ENCODE assay signal across 13 cellular contexts in genomic region chr3:52845157-52845556, GRCh38. TPM values are rescaled to one million over a fixed set of nuclear protein-coding genes. Genes with fewer than 3 reads are reported as not detected.
DNase-seq lines count a peak whose midpoint lies in the region; ATAC-seq and TF ChIP-seq lines count a peak whose summit lies in the region.
"Had no signal": no experiment of that assay in that cellular context is flagged by ENCODE, and none has a peak within 500 bp of the region (broad histone marks: within the 10 kb centered on the region; RNA-seq: fewer than 3 reads in every experiment).

No MANE protein-coding gene starts in this region.

- WGBS in IMR-90 (ENCODE audit: extremely low coverage in 2 of 2, insufficient read length in 1 of 2), 2 experiments = no CpG with 5 or more reads among the region's 6 CpGs

- H3K36me3 ChIP-seq in IMR-90 (ENCODE audit: control insufficient read depth, insufficient read depth, low read length) (peaks cover 22% of the 10 kb centered on the region), skeletal muscle tissue (ENCODE audit: control insufficient read depth in 3 of 3, insufficient read depth in 3 of 3, low read length in 3 of 3) (peaks cover 10 to 29% (median 19%) of the 10 kb centered on the region in 3 donors)
- H3K36me3 ChIP-seq: HAP-1 had no signal

- H3K4me1 ChIP-seq in IMR-90 (ENCODE audit: control insufficient read depth, insufficient read depth, low read length) (peaks cover 9% of the 10 kb centered on the region; the same call in 1 of the 2 replicates), skeletal muscle tissue (ENCODE audit: control insufficient read depth in 3 of 3, insufficient read depth in 3 of 3, low read length in 3 of 3) (peaks cover 77 to 98% (median 95%) of the 10 kb centered on the region in 3 donors)
- H3K4me1 ChIP-seq: HAP-1 had no signal

- no peak for TF ChIP-seq RAD21 in IMR-90 (IDR thresholded peaks at IDR 0.05; ENCODE audit: low read length)

- intact Hi-C loops in IMR-90 (cut with micrococcal nuclease) = no loop called here

- no peaks in the 10 kb centered on the region; a peak in 1 of 4 replicates for H3K79me1 ChIP-seq in IMR-90 (ENCODE audit: low read depth in 1 of 2, low read length in 2 of 2)

- H2BK15ac ChIP-seq in IMR-90 (ENCODE audit: low read depth, low read length) = no peak overlapping the region

- peaks cover 52% of the 10 kb centered on the region for H3K4me1 Mint-ChIP-seq in chondrocyte (ENCODE audit: low read depth)

- H3K27me3 Mint-ChIP-seq in chondrocyte (ENCODE audit: low read depth) = no peaks in the 10 kb centered on the region
- H3K27me3 Mint-ChIP-seq: T-cell had no signal

- H3K36me3 Mint-ChIP-seq in chondrocyte (ENCODE audit: low read depth) = peaks cover 12% of the 10 kb centered on the region

- H4K8ac ChIP-seq in IMR-90 (ENCODE audit: low read depth in 2 of 2, low read length in 2 of 2) = no peak overlapping the region

- CTCF ChIA-PET in IMR-90 (lab: Yijun Ruan, JAX) = interaction anchor here (0.5 to 0.7 kb wide), 2 partner anchors 139 to 238 kb away, joined by 3 read pairs; no protein-coding TSS in a partner anchor

- no peak overlapping the region for H2BK5ac ChIP-seq in IMR-90 (ENCODE audit: low read depth, low read length, poor library complexity, severe bottlenecking)

- H3K14ac ChIP-seq in IMR-90 (replicated peaks; ENCODE audit: low read depth, low read length) = no peak overlapping the region

- no peak overlapping the region for H2AFZ ChIP-seq in IMR-90 (replicated peaks; ENCODE audit: low read length, poor library complexity)

- no peak overlapping the region for H2BK20ac ChIP-seq in IMR-90 (ENCODE audit: low read depth, low read length)

- peak overlapping the region; percentile 95 for H3K27ac Mint-ChIP-seq in chondrocyte (ENCODE audit: unreplicated experiment)

- no TSS peak for BruUV-seq in IMR-90 (replicated peaks; lab: Mats Ljungman, UMichigan)

- H2BK120ac ChIP-seq in IMR-90 (ENCODE audit: low read depth, low read length) = no peak overlapping the region

- peaks cover 4% of the 10 kb centered on the region; the same call in 1 of the 2 replicates for H3K9me1 ChIP-seq in IMR-90 (ENCODE audit: insufficient read depth, low read length)

- no peak for TF ChIP-seq POLR2A in IMR-90 (IDR thresholded peaks at IDR 0.05; ENCODE audit: low read depth, low read length)

- H4K5ac ChIP-seq in IMR-90 (ENCODE audit: low read depth, low read length) = no peak overlapping the region

- ATAC-seq in IMR-90 (ENCODE audit: low read depth) = peak; percentile 27; the same call in 1 of the 2 replicates
- no peak for ATAC-seq in GM18861 (IDR thresholded peaks at IDR 0.05; ENCODE audit: unreplicated experiment)
- no peak for ATAC-seq in HG02678 (IDR thresholded peaks at IDR 0.05; ENCODE audit: unreplicated experiment)

- H3K9me3 ChIP-seq in IMR-90 (ENCODE audit: control insufficient read depth, insufficient read depth, low read length) (no peaks in the 10 kb centered on the region), skeletal muscle tissue (ENCODE audit: control insufficient read depth in 3 of 3, low read length in 3 of 3) (no peaks in the 10 kb centered on the region)
- H3K9me3 ChIP-seq: HAP-1 had no signal

- in situ Hi-C loops in IMR-90 (cut with MboI; ENCODE audit: low sequenced_read_pairs) = no loop called here

- no peaks in the 10 kb centered on the region; the same call in 1 of the 2 replicates for H4K20me1 ChIP-seq in IMR-90 (ENCODE audit: insufficient read depth, low read length)

- H3K4me3 Mint-ChIP-seq in chondrocyte (ENCODE audit: unreplicated experiment) = peak overlapping the region; percentile 47
- H3K4me3 Mint-ChIP-seq: T-cell had no signal

- dilution Hi-C loops in IMR-90 (cut with HindIII; ENCODE audit: low sequenced_read_pairs, unreplicated experiment) = no loop called here

- no peak overlapping the region for H2AK5ac ChIP-seq in IMR-90 (ENCODE audit: low read depth, low read length)

- no peak overlapping the region for H3K18ac ChIP-seq in IMR-90 (ENCODE audit: low read depth, low read length)

- no peak overlapping the region for H3K56ac ChIP-seq in IMR-90 (ENCODE audit: extremely low read depth, insufficient read depth, low read length)

- no peak overlapping the region for H3K4me3 ChIP-seq in IMR-90 (ENCODE audit: insufficient read depth, low read depth, low read length)
- H3K4me3 ChIP-seq in skeletal muscle tissue (ENCODE audit: low read length in 3 of 3) = peak overlapping the region; percentile 45 to 54 (median 49)
- H3K4me3 ChIP-seq: HAP-1 had no signal

- H4K91ac ChIP-seq in IMR-90 (ENCODE audit: insufficient read depth, low read depth, low read length) = no peak overlapping the region

- POLR2A ChIA-PET in IMR-90 (lab: Charles Lee; ENCODE audit: unreplicated experiment) = no interaction called here

- H2AK9ac ChIP-seq in IMR-90 (replicated peaks; ENCODE audit: low read depth, low read length, poor library complexity) = no peak overlapping the region

- H3K4me2 ChIP-seq in IMR-90 (ENCODE audit: low read depth, low read length) = no peak overlapping the region

- H3K9me3 Mint-ChIP-seq in chondrocyte (ENCODE audit: low read depth) = no peaks in the 10 kb centered on the region
- H3K9me3 Mint-ChIP-seq: T-cell had no signal

- DNase-seq in IMR-90 (peak; percentile 38), chondrocyte (ENCODE audit: low spot score) (no peak), iris pigment epithelial cell (ENCODE audit: low read depth) (peak; percentile 40), NCI-H2171 (lab: John Stamatoyannopoulos, UW) (no peak), GM19238 (ENCODE audit: insufficient read length, low spot score) (no peak)
- DNase-seq: effector memory CD4-positive, alpha-beta T cell; mesendoderm; stimulated activated CD4-positive, alpha-beta T cell treated with anti-CD3 and anti-CD28 coated beads, Interleukin-1b, Interleukin-23, amount 100 ng/mL, for 48 hours had no signal

- H3K4ac ChIP-seq in IMR-90 (ENCODE audit: low read depth, low read length) = no peak overlapping the region

- H3K27me3 ChIP-seq in IMR-90 (ENCODE audit: control insufficient read depth, insufficient read depth, low read length) (no peaks in the 10 kb centered on the region), skeletal muscle tissue (ENCODE audit: control insufficient read depth in 3 of 3, insufficient read depth in 3 of 3, low read length in 3 of 3) (no peaks in the 10 kb centered on the region)

- H3K23ac ChIP-seq in IMR-90 (ENCODE audit: low read depth, low read length) = no peak overlapping the region

- no peak overlapping the region for H3K9ac ChIP-seq in IMR-90 (ENCODE audit: low read depth, low read length)
- peak overlapping the region; percentile 61 to 74 (median 64) for H3K9ac ChIP-seq in skeletal muscle tissue (ENCODE audit: low read depth in 1 of 3, low read length in 3 of 3)

- no peak overlapping the region for H3K27ac ChIP-seq in IMR-90 (ENCODE audit: insufficient read depth, low read length)
- peak overlapping the region; percentile 97 for H3K27ac ChIP-seq in skeletal muscle tissue (ENCODE audit: low read depth, low read length)

- no peak for TF ChIP-seq CTCF in IMR-90 (conservative IDR thresholded peaks at IDR 0.05; ENCODE audit: low read depth, low read length)
- no peak for TF ChIP-seq CTCF in chondrocyte (IDR thresholded peaks at IDR 0.05)

TF ChIP-seq in IMR-90, 13 proteins besides CTCF, POLR2A, EP300 and RAD21:
- TF ChIP-seq NFE2L2 (IDR thresholded peaks at IDR 0.05; ENCODE audit: low read depth, low read length) (no peak), CEBPB (IDR thresholded peaks at IDR 0.05; ENCODE audit: low read depth, low read length) (peak; percentile 58; the same call in 1 of the 2 replicates)
TF ChIP-seq in IMR-90: peak in this region for 1.

RNA-seq across cellular contexts. Expression of gene MUSTN1, which starts 10.3 kb away (rescaled TPM):
- total RNA-seq in IMR-90 (2012; rRNA removed) (not detected in 2 replicates), chondrocyte (1.4 to 9.2 TPM (median 6.9 TPM) in 3 replicates), skeletal muscle tissue (35.5 TPM)
- not detected in 2 replicates for polyA plus RNA-seq in IMR-90 (2012; rRNA removed)
- polyA plus RNA-seq in IMR-90 (2012; cell fraction: cytosol; rRNA removed) = 0.25 and 0.32 TPM in 2 replicates
- polyA plus RNA-seq in IMR-90 (2012; cell fraction: nucleus; rRNA removed; ENCODE audit: low replicate concordance) = 5.7 and 7.9 TPM in 2 replicates

RNA-seq across cellular contexts. Expression of gene ITIH4, which starts 14.7 kb away (rescaled TPM):
- total RNA-seq in IMR-90 (2012; rRNA removed) = 0.28 and 0.36 TPM in 2 replicates
- polyA plus RNA-seq in IMR-90 (2012; rRNA removed) = 0.26 and 0.67 TPM in 2 replicates
- 0.02 and 0.09 TPM in 2 replicates for polyA plus RNA-seq in IMR-90 (2012; cell fraction: cytosol; rRNA removed)
- polyA plus RNA-seq in IMR-90 (2012; cell fraction: nucleus; rRNA removed; ENCODE audit: low replicate concordance) = 5.8 and 6.1 TPM in 2 replicates
- total RNA-seq in chondrocyte = 5.2 to 8.3 TPM (median 6.3 TPM) in 3 replicates
- 4.2 TPM for total RNA-seq in skeletal muscle tissue

RNA-seq across cellular contexts. Expression of gene ITIH3, which starts 50.6 kb away (rescaled TPM):
- total RNA-seq in IMR-90 (2012; rRNA removed) = 0.72 and 1.1 TPM in 2 replicates
- 0.94 and 1.3 TPM in 2 replicates for polyA plus RNA-seq in IMR-90 (2012; rRNA removed)
- 0.22 and 0.54 TPM in 2 replicates for polyA plus RNA-seq in IMR-90 (2012; cell fraction: cytosol; rRNA removed)
- polyA plus RNA-seq in IMR-90 (2012; cell fraction: nucleus; rRNA removed; ENCODE audit: low replicate concordance) = 3.2 and 4.1 TPM in 2 replicates
- 3.5 to 17.8 TPM (median 16.9 TPM) in 3 replicates for total RNA-seq in chondrocyte
- 2.1 TPM for total RNA-seq in skeletal muscle tissue

RNA-seq across cellular contexts. Expression of gene STIMATE, which starts 52.2 kb away (rescaled TPM):
- total RNA-seq in IMR-90 (2012; rRNA removed) (7.5 and 10.6 TPM in 2 replicates), chondrocyte (18.7 to 19.0 TPM (median 18.9 TPM) in 3 replicates), skeletal muscle tissue (8.9 TPM)
- 17.8 and 19.4 TPM in 2 replicates for polyA plus RNA-seq in IMR-90 (2012; rRNA removed)
- polyA plus RNA-seq in IMR-90 (2012; cell fraction: cytosol; rRNA removed) = 12.5 and 37.8 TPM in 2 replicates
- 22.4 and 23.4 TPM in 2 replicates for polyA plus RNA-seq in IMR-90 (2012; cell fraction: nucleus; rRNA removed; ENCODE audit: low replicate concordance)

Comparison
In these comparisons a context has a peak if more than half of its experiments do, and no peak if none do; other contexts are left out.
1. DNase-seq: peak in IMR-90 (single experiment) and iris pigment epithelial cell (single experiment); none in chondrocyte (single experiment), NCI-H2171 (single experiment) and GM19238 (single experiment).